Comparison of ENCODE assay signal across 11 cellular contexts in genomic region chr7:38858281-38858884, GRCh38. TPM values are rescaled to one million over a fixed set of nuclear protein-coding genes. Genes with fewer than 3 reads are reported as not detected.
A peak's percentile ranks its signal among the peaks of the same experiment; 100 is the strongest.
DNase-seq lines count a peak whose midpoint lies in the region; ATAC-seq and TF ChIP-seq lines count a peak whose summit lies in the region.
"Had no signal": no experiment of that assay in that cellular context is flagged by ENCODE, and none has a peak within 500 bp of the region (broad histone marks: within the 10 kb centered on the region; RNA-seq: fewer than 3 reads in every experiment).

No MANE protein-coding gene starts in this region.

- BruUV-seq in A673 (replicated peaks; lab: Mats Ljungman, UMichigan) = no TSS peak

- H3K4me1 ChIP-seq in A673 (ENCODE audit: insufficient read depth, low read length, poor library complexity, severe bottlenecking) = no peaks in the 10 kb centered on the region

- H3K9me3 ChIP-seq in A673 (ENCODE audit: low read depth, low read length, poor library complexity, severe bottlenecking) = no peaks in the 10 kb centered on the region

- ATAC-seq in GM18873 (IDR thresholded peaks at IDR 0.05; ENCODE audit: low FRiP score, unreplicated experiment) = no peak

- no peaks in the 10 kb centered on the region for H3K36me3 ChIP-seq in A673 (ENCODE audit: insufficient read depth, low read length, poor library complexity, severe bottlenecking)

- no peak for TF ChIP-seq CTCF in A673 (conservative IDR thresholded peaks at IDR 0.05; ENCODE audit: low read depth, low read length)

- CTCF ChIA-PET in A673 (lab: Charles Lee) = no interaction called here

- POLR2A ChIA-PET in A673 (lab: Charles Lee; ENCODE audit: low non-redundant PET) = no interaction called here

- no peak overlapping the region for H3K27ac ChIP-seq in A673 (ENCODE audit: low read depth, low read length, poor library complexity, severe bottlenecking)

- no peak overlapping the region for H3K4me3 ChIP-seq in A673 (ENCODE audit: low read depth, low read length, poor library complexity, severe bottlenecking)

- peak; percentile 65 for DNase-seq in DMS153 treated with DMSO at 0.1 percent for 48 hours (lab: John Stamatoyannopoulos, UW; ENCODE audit: unreplicated experiment)
- peak; percentile 62 for DNase-seq in NCI-H1417 treated with DMSO at 0.1 percent for 48 hours (lab: John Stamatoyannopoulos, UW)
- peak; percentile 5 for DNase-seq in brain pericyte (ENCODE audit: low read depth, low spot score)
- peak; percentile 79 to 90 for DNase-seq in lung microvascular endothelial cell (ENCODE audit: low read depth in 2 of 2)
- DNase-seq in A673 (ENCODE audit: low spot score) = no peak
- DNase-seq in medulla oblongata (ENCODE audit: extremely low spot score) = no peak
- DNase-seq in activated CD8-positive, alpha-beta memory T cell treated with anti-CD3 and anti-CD28 coated beads, Interleukin-2, amount 50 U/mL, for 48 hours = no peak
- DNase-seq: hypothalamus, posterior cingulate gyrus, RPMI8226 had no signal

- intact Hi-C loops in A673 (cut with micrococcal nuclease; ENCODE audit: unreplicated experiment) = no loop called here

- no peaks in the 10 kb centered on the region for H3K27me3 ChIP-seq in A673 (replicated peaks; ENCODE audit: insufficient read depth, low read depth, low read length, poor library complexity)

RNA-seq across cellular contexts. Expression of gene VPS41, which starts 50.6 kb away (rescaled TPM):
- total RNA-seq in lung microvascular endothelial cell (37.9 and 39.9 TPM in 2 replicates), A673 (2021) (45.8 and 55.3 TPM in 2 replicates)

Comparison
In these comparisons a context has a peak if more than half of its experiments do, and no peak if none do; other contexts are left out.
1. DNase-seq: peak in DMS153 treated with DMSO at 0.1 percent for 48 hours (single experiment), NCI-H1417 treated with DMSO at 0.1 percent for 48 hours (single experiment), brain pericyte (single experiment) and lung microvascular endothelial cell (2 of 2); none in A673 (single experiment), medulla oblongata (single experiment) and activated CD8-positive, alpha-beta memory T cell treated with anti-CD3 and anti-CD28 coated beads, Interleukin-2, amount 50 U/mL, for 48 hours (single experiment).